8 cellular contexts compared by ENCODE assay signal in the genomic region with DNA sequence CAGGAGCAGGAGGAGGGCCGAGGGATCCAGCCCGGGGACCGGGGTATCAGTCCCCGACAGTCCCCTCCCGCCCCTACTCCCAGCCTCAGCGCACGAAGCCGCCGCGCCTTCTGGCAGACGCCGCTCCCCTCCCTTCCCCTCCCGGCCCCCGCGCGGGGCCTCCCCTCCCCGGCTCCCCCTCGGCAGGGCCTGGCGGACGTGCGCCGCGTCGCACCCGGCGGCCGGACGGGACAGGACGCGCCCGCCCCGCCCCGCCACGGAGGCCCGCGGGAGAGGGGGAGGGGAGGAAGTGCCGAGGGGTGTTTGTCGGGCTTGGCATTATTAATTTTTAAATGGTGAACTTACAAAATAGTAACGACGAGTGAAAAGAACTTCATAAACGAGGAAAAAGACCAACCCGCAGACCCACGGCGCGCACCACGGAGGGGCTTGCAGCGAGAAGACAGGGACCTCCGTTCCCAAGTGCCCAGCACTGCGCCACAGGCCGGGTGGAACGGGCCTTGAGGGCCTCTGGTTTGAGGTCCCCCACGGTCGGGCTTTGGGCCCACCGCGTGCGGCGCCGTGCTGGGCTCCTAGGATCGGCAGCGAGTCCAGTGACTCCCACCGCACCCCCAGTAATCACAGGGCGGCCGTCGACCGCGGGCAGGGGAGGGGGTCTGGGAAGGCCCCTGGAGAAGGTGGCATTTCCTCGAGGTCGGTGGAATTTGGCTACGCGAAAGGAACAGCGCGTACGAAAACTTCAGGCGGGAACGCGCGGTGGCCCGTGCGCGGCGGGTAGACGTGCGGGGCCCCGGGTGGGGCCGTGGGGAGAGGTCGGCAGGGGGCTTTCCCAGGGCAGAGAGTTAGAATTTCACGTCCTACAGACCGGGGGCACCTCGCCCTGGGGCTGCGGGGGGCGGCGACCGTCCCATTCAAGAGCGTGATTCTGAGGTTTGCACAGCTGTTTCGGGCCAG. TPM values are rescaled to one million over a fixed set of nuclear protein-coding genes. Genes with fewer than 3 reads are reported as not detected.
A peak's percentile ranks its signal among the peaks of the same experiment; 100 is the strongest.
DNase-seq lines count a peak whose midpoint lies in the region; ATAC-seq, FAIRE-seq and TF ChIP-seq lines count a peak whose summit lies in the region.

No MANE protein-coding gene starts in this region.

- TF ChIP-seq EP300 in K562 (IDR thresholded peaks at IDR 0.05; ENCODE audit: low read length) = no peak

- peaks cover 31 to 44% of the 10 kb centered on the region in 2 donors for H3K36me3 Mint-ChIP-seq in CD14-positive monocyte
- H3K36me3 Mint-ChIP-seq in T-helper 2 cell treated with Interferon-gamma antibody and Interleukin-4, amounts not matched to agents 5 μg/mL and 100 μg/mL, for 36 hours (ENCODE audit: low read depth) = peaks cover 21% of the 10 kb centered on the region

- H3K9ac ChIP-seq in K562 (ENCODE audit: insufficient read depth in 1 of 2, low read depth in 2 of 2, low read length in 2 of 2) = peak overlapping the region; percentile 98 to 100

- in situ Hi-C loops in K562 (cut with MboI) = loop anchor here (5.0 kb wide), 1 partner anchor 111 kb away; no protein-coding TSS in a partner anchor

- H3K79me2 ChIP-seq in K562 (ENCODE audit: control insufficient read depth, insufficient read depth, low read length) = peaks cover 75% of the 10 kb centered on the region

- H3K36me3 ChIP-seq in K562 (ENCODE audit: control insufficient read depth, insufficient read depth, low read length) = peaks cover 28% of the 10 kb centered on the region; the same call in 1 of the 3 replicates

- TF ChIP-seq RAD21 in K562 (CRISPR knock-in tag; conservative IDR thresholded peaks at IDR 0.05 in 1 of 2, IDR thresholded peaks at IDR 0.05 in 1 of 2) = no peak

- WGBS in K562 (ENCODE audit: insufficient coverage, low coverage, missing lambda C conversion rate) = 2% methylated on average over 24 of the region's 95 CpGs

- ATAC-seq in GM19328 (IDR thresholded peaks at IDR 0.05; ENCODE audit: unreplicated experiment) (peak; percentile 0), K562 (peak; percentile 42), sciatic nerve (peak; percentile 58)

- no peaks in the 10 kb centered on the region for H3K9me1 ChIP-seq in K562 (ENCODE audit: control insufficient read depth, insufficient read depth, low read length)

- no peaks in the 10 kb centered on the region for H4K20me1 ChIP-seq in K562 (replicated peaks; ENCODE audit: control insufficient read depth, insufficient read depth, low read length)

- H3K4me3 Mint-ChIP-seq in CD14-positive monocyte = peak overlapping the region; percentile 88 to 94
- peak overlapping the region; percentile 92 for H3K4me3 Mint-ChIP-seq in T-helper 2 cell treated with Interferon-gamma antibody and Interleukin-4, amounts not matched to agents 5 μg/mL and 100 μg/mL, for 36 hours

- H3K9me3 Mint-ChIP-seq in CD14-positive monocyte = peaks cover 0 to 4% (median 0%) of the 10 kb centered on the region in 7 donors
- H3K9me3 Mint-ChIP-seq in T-helper 2 cell treated with Interferon-gamma antibody and Interleukin-4, amounts not matched to agents 5 μg/mL and 100 μg/mL, for 36 hours = no peaks in the 10 kb centered on the region

- H2AFZ ChIP-seq in K562 (ENCODE audit: low read depth, low read length) = 0 out of 2 replicates have a peak overlapping the region, but pooled peaks have one; percentile 47

- intact Hi-C loops in CD14-positive monocyte (cut with micrococcal nuclease) (loop anchor here (2.0 to 10.0 kb wide), 7 partner anchors 36 to 181 kb away; a partner anchor contains a TSS), K562 (cut with micrococcal nuclease) (loop anchor here (2.0 to 5.0 kb wide), 2 partner anchors 106 to 169 kb away; a partner anchor contains a TSS), sciatic nerve (cut with DNase I) (loop anchor here (5.0 kb wide), 1 partner anchor 819 kb away; a partner anchor contains a TSS)

- no peak for FAIRE-seq in K562 (lab: Jason Lieb, UNC)

- BruUV-seq in K562 (replicated peaks; lab: Mats Ljungman, UMichigan) = TSS peak; percentile 35

- TF ChIP-seq CTCF in CD14-positive monocyte (IDR thresholded peaks at IDR 0.05) = no peak
- TF ChIP-seq CTCF in K562 (IDR thresholded peaks at IDR 0.05 in 2 of 3, conservative IDR thresholded peaks at IDR 0.05 in 1 of 3; ENCODE audit: insufficient read depth in 2 of 3, low read depth in 1 of 3, low read length in 3 of 3) = no peak

- TF ChIP-seq POLR2A in K562 (conservative IDR thresholded peaks at IDR 0.05) = peak; percentile 63; the same call in 1 of the 2 replicates

- no peaks in the 10 kb centered on the region for H3K9me3 ChIP-seq in K562 (replicated peaks; ENCODE audit: control insufficient read depth, insufficient read depth, low read depth, low read length)

- POLR2A ChIA-PET in K562 (lab: Yijun Ruan, JAX) = interaction anchor here (0.6 to 0.7 kb wide), 2 partner anchors 18 to 111 kb away, joined by 3 read pairs; no protein-coding TSS in a partner anchor

- peak overlapping the region; percentile 80 for H3K4me2 ChIP-seq in K562 (ENCODE audit: insufficient read depth, low read length)

- peak overlapping the region; percentile 97 to 98 (median 97) for H3K27ac Mint-ChIP-seq in CD14-positive monocyte
- peak overlapping the region; percentile 100 for H3K27ac Mint-ChIP-seq in T-helper 2 cell treated with Interferon-gamma antibody and Interleukin-4, amounts not matched to agents 5 μg/mL and 100 μg/mL, for 36 hours

- peaks cover 17 to 82% of the 10 kb centered on the region in 2 experiments for H3K4me1 ChIP-seq in K562 (replicated peaks in 1 of 2; ENCODE audit: control insufficient read depth in 2 of 2, insufficient read depth in 2 of 2, low read length in 2 of 2)

- H3K4me3 ChIP-seq in K562 (peak overlapping the region; percentile 57), iPS-11a (ENCODE audit: low read depth, low read length) (peak overlapping the region; percentile 20)

- DNase-seq in CD14-positive monocyte (ENCODE audit: low spot score) = peak; percentile 80
- peak in 69 of 76 experiments; percentile 12 to 86 (median 68) for DNase-seq in HUDEP-2 (lab: John Stamatoyannopoulos, UW; ENCODE audit: unreplicated experiment in 76 of 76)
- peak; percentile 71 for DNase-seq in T-helper 2 cell treated with Interferon-gamma antibody and Interleukin-4, amounts not matched to agents 5 μg/mL and 100 μg/mL, for 36 hours (ENCODE audit: low spot score)
- DNase-seq in K562 (ENCODE audit: extremely low read depth in 1 of 4, low spot score in 3 of 4) = peak; percentile 53 to 76 (median 64)
- peak; percentile 91 for DNase-seq in sciatic nerve (ENCODE audit: low spot score)
- no peak for DNase-seq in NCI-H2107 (lab: John Stamatoyannopoulos, UW)

- CTCF ChIA-PET in K562 (lab: Yijun Ruan, JAX; ENCODE audit: low intra/inter-chr PET ratio) = interaction anchor here (0.6 kb wide), 1 partner anchor 68 kb away, joined by 7 read pairs; no protein-coding TSS in a partner anchor

- peak overlapping the region; percentile 99 for H3K27ac ChIP-seq in K562 (ENCODE audit: extremely low read depth, low read depth, low read length)

- peaks cover 0 to 2% (median 0%) of the 10 kb centered on the region in 3 donors for H3K27me3 Mint-ChIP-seq in CD14-positive monocyte (ENCODE audit: low read depth in 3 of 3)
- H3K27me3 Mint-ChIP-seq in T-helper 2 cell treated with Interferon-gamma antibody and Interleukin-4, amounts not matched to agents 5 μg/mL and 100 μg/mL, for 36 hours (ENCODE audit: low read depth) = no peaks in the 10 kb centered on the region

- peaks cover 62% of the 10 kb centered on the region for H3K4me1 Mint-ChIP-seq in CD14-positive monocyte
- H3K4me1 Mint-ChIP-seq in T-helper 2 cell treated with Interferon-gamma antibody and Interleukin-4, amounts not matched to agents 5 μg/mL and 100 μg/mL, for 36 hours (ENCODE audit: low read depth) = peaks cover 37% of the 10 kb centered on the region

- H3K27me3 ChIP-seq in K562 (ENCODE audit: control insufficient read depth in 2 of 2, insufficient read depth in 2 of 2, low read length in 2 of 2) = no peaks in the 10 kb centered on the region

RNA-seq across cellular contexts. Expression of a gene that starts 1.0 kb away (rescaled TPM):
- 10 to 100 TPM; 46.4 to 49.9 TPM for polyA plus RNA-seq in CD14-positive monocyte
- 51.1 and 151 TPM in 2 replicates for total RNA-seq in K562 (2011; cell fraction: chromatin; rRNA removed; ENCODE audit: low replicate concordance)
- total RNA-seq in K562 (2011; cell fraction: nucleolus; rRNA removed) = 120 and 129 TPM in 2 replicates
- 71.7 and 74.3 TPM in 2 replicates for total RNA-seq in K562 (2011; cell fraction: nucleoplasm; rRNA removed)
- total RNA-seq in K562 (2014; rRNA removed) = 50.8 and 65.8 TPM in 2 replicates
- 13.6 and 21.0 TPM in 2 replicates for total RNA-seq in K562 (2014; rRNA removed; fragmentation: Illumina TruSeq; extraction: Trizol)
- total RNA-seq in K562 (2015; rRNA removed; fragmentation: Illumina TruSeq; extraction: Trizol) = 45.8 and 45.9 TPM in 2 replicates
- total RNA-seq in K562 (2021) = 67.9 and 74.8 TPM in 2 replicates
- polyA plus RNA-seq in K562 (2011; rRNA removed) = 51.1 and 61.8 TPM in 2 replicates
- polyA plus RNA-seq in K562 (2011; cell fraction: cytosol; rRNA removed) = 63.2 and 111 TPM in 2 replicates
- polyA plus RNA-seq in K562 (2011; cell fraction: nucleus; rRNA removed) = 140 and 333 TPM in 2 replicates
- 57.2 and 78.1 TPM in 2 replicates for polyA plus RNA-seq in K562 (2012)
- polyA plus RNA-seq in K562 (2014; fragmentation: Illumina TruSeq; extraction: Trizol) = 44.8 and 59.8 TPM in 2 replicates
- 1 to 10 TPM; 2.4 to 3.4 TPM for polyA plus RNA-seq in K562 (2014; fragmentation: Nextera tagmentation; extraction: Ambion mirVana)
- polyA plus RNA-seq in K562 (2014; rRNA removed) = 71.5 and 72.9 TPM in 2 replicates
- polyA minus RNA-seq in K562 (2011; rRNA and poly(A)+ RNA removed) = 22.3 and 32.5 TPM in 2 replicates
- polyA minus RNA-seq in K562 (2011; cell fraction: cytosol; rRNA and poly(A)+ RNA removed) = 34.5 and 39.1 TPM in 2 replicates
- polyA minus RNA-seq in K562 (2011; cell fraction: nucleus; rRNA and poly(A)+ RNA removed) = 70.4 and 70.7 TPM in 2 replicates
- total RNA-seq in sciatic nerve = 148 TPM

RNA-seq across cellular contexts. Expression of a gene that starts 16.6 kb away (rescaled TPM):
- polyA plus RNA-seq in CD14-positive monocyte (100 to 1,000 TPM; 184 to 352 TPM), K562 (2011; rRNA removed) (0.54 and 0.64 TPM in 2 replicates), K562 (2014; fragmentation: Illumina TruSeq; extraction: Trizol) (0.40 and 0.43 TPM in 2 replicates), K562 (2014; fragmentation: Nextera tagmentation; extraction: Ambion mirVana) (under 1 TPM; 0.35 to 0.51 TPM), K562 (2014; rRNA removed) (0.69 and 0.99 TPM in 2 replicates)
- total RNA-seq in K562 (2011; cell fraction: chromatin; rRNA removed; ENCODE audit: low replicate concordance) = 1.4 and 5.9 TPM in 2 replicates
- total RNA-seq in K562 (2011; cell fraction: nucleolus; rRNA removed) = 4.3 and 4.5 TPM in 2 replicates
- total RNA-seq in K562 (2011; cell fraction: nucleoplasm; rRNA removed) = 3.5 and 4.8 TPM in 2 replicates
- total RNA-seq in K562 (2014; rRNA removed) (0.98 and 1.0 TPM in 2 replicates), K562 (2014; rRNA removed; fragmentation: Illumina TruSeq; extraction: Trizol) (0.32 and 0.65 TPM in 2 replicates), K562 (2015; rRNA removed; fragmentation: Illumina TruSeq; extraction: Trizol) (0.83 and 1.1 TPM in 2 replicates), K562 (2021) (1.2 and 1.6 TPM in 2 replicates), sciatic nerve (36.6 TPM)
- 0.53 and 1.2 TPM in 2 replicates for polyA plus RNA-seq in K562 (2011; cell fraction: cytosol; rRNA removed)
- 1.8 and 2.6 TPM in 2 replicates for polyA plus RNA-seq in K562 (2011; cell fraction: nucleus; rRNA removed)
- 1.7 and 2.7 TPM in 2 replicates for polyA plus RNA-seq in K562 (2012)
- polyA minus RNA-seq in K562 (2011; rRNA and poly(A)+ RNA removed) = 1.3 TPM in 2 replicates
- polyA minus RNA-seq in K562 (2011; cell fraction: cytosol; rRNA and poly(A)+ RNA removed) = 0.95 and 1.2 TPM in 2 replicates
- polyA minus RNA-seq in K562 (2011; cell fraction: nucleus; rRNA and poly(A)+ RNA removed) = 6.3 and 7.7 TPM in 2 replicates

RNA-seq across cellular contexts. Expression of a gene that starts 20.2 kb away (rescaled TPM):
- polyA plus RNA-seq in CD14-positive monocyte = not detected
- 1.4 and 2.1 TPM in 2 replicates for total RNA-seq in K562 (2011; cell fraction: chromatin; rRNA removed; ENCODE audit: low replicate concordance)
- total RNA-seq in K562 (2011; cell fraction: nucleolus; rRNA removed) = 0.79 and 1.2 TPM in 2 replicates
- total RNA-seq in K562 (2011; cell fraction: nucleoplasm; rRNA removed) = 0.44 and 1.4 TPM in 2 replicates
- 1.7 and 2.6 TPM in 2 replicates for total RNA-seq in K562 (2014; rRNA removed)
- 1.1 and 1.2 TPM in 2 replicates for total RNA-seq in K562 (2014; rRNA removed; fragmentation: Illumina TruSeq; extraction: Trizol)
- 0.51 and 0.75 TPM in 2 replicates for total RNA-seq in K562 (2015; rRNA removed; fragmentation: Illumina TruSeq; extraction: Trizol)
- total RNA-seq in K562 (2021) = 2.4 and 2.7 TPM in 2 replicates
- polyA plus RNA-seq in K562 (2011; rRNA removed) = 0.46 and 0.63 TPM in 2 replicates
- polyA plus RNA-seq in K562 (2011; cell fraction: cytosol; rRNA removed) = 0.35 and 1.5 TPM in 2 replicates
- polyA plus RNA-seq in K562 (2011; cell fraction: nucleus; rRNA removed) = 0.84 and 2.7 TPM in 2 replicates
- 0.54 and 0.72 TPM in 2 replicates for polyA plus RNA-seq in K562 (2012)
- polyA plus RNA-seq in K562 (2014; fragmentation: Illumina TruSeq; extraction: Trizol) = 1.2 and 2.0 TPM in 2 replicates
- under 1 TPM; 0.62 to 0.73 TPM for polyA plus RNA-seq in K562 (2014; fragmentation: Nextera tagmentation; extraction: Ambion mirVana)
- 1.9 and 3.7 TPM in 2 replicates for polyA plus RNA-seq in K562 (2014; rRNA removed)
- 0.60 and 1.7 TPM in 2 replicates for polyA minus RNA-seq in K562 (2011; rRNA and poly(A)+ RNA removed)
- polyA minus RNA-seq in K562 (2011; cell fraction: cytosol; rRNA and poly(A)+ RNA removed) = 0.57 and 1.2 TPM in 2 replicates
- polyA minus RNA-seq in K562 (2011; cell fraction: nucleus; rRNA and poly(A)+ RNA removed) = 0.27 and 0.33 TPM in 2 replicates
- total RNA-seq in sciatic nerve = not detected

RNA-seq across cellular contexts. Expression of a gene that starts 42.1 kb away (rescaled TPM):
- polyA plus RNA-seq in CD14-positive monocyte (1 to 10 TPM; 2.9 to 5.5 TPM), K562 (2011; rRNA removed) (not detected in 2 replicates), K562 (2014; fragmentation: Illumina TruSeq; extraction: Trizol) (not detected in 2 replicates), K562 (2014; fragmentation: Nextera tagmentation; extraction: Ambion mirVana) (under 1 TPM; 0.06 to 0.08 TPM), K562 (2014; rRNA removed) (0.09 TPM in 1 of 2 replicates, not detected in the other)
- total RNA-seq in K562 (2011; cell fraction: chromatin; rRNA removed; ENCODE audit: low replicate concordance) = not detected in 2 replicates
- not detected in 2 replicates for total RNA-seq in K562 (2011; cell fraction: nucleolus; rRNA removed)
- total RNA-seq in K562 (2011; cell fraction: nucleoplasm; rRNA removed) = 1.2 TPM in 1 of 2 replicates, not detected in the other
- total RNA-seq in K562 (2014; rRNA removed) (not detected in 2 replicates), K562 (2014; rRNA removed; fragmentation: Illumina TruSeq; extraction: Trizol) (not detected in 2 replicates), K562 (2015; rRNA removed; fragmentation: Illumina TruSeq; extraction: Trizol) (not detected in 2 replicates), K562 (2021) (not detected in 2 replicates), sciatic nerve (not detected)
- polyA plus RNA-seq in K562 (2011; cell fraction: cytosol; rRNA removed) = not detected in 2 replicates
- polyA plus RNA-seq in K562 (2011; cell fraction: nucleus; rRNA removed) = 0.17 TPM in 1 of 2 replicates, not detected in the other
- 0.18 and 0.37 TPM in 2 replicates for polyA plus RNA-seq in K562 (2012)
- not detected in 2 replicates for polyA minus RNA-seq in K562 (2011; rRNA and poly(A)+ RNA removed)
- polyA minus RNA-seq in K562 (2011; cell fraction: cytosol; rRNA and poly(A)+ RNA removed) = not detected in 2 replicates
- polyA minus RNA-seq in K562 (2011; cell fraction: nucleus; rRNA and poly(A)+ RNA removed) = not detected in 2 replicates

Comparison
In these comparisons a context has a peak if more than half of its experiments do, and no peak if none do; other contexts are left out.
1. ATAC-seq: peak in every context shown above with its lines; median percentile 58 in sciatic nerve; 42 in K562; 0 in GM19328.